8 cellular contexts compared by ENCODE assay signal in the genomic region with DNA sequence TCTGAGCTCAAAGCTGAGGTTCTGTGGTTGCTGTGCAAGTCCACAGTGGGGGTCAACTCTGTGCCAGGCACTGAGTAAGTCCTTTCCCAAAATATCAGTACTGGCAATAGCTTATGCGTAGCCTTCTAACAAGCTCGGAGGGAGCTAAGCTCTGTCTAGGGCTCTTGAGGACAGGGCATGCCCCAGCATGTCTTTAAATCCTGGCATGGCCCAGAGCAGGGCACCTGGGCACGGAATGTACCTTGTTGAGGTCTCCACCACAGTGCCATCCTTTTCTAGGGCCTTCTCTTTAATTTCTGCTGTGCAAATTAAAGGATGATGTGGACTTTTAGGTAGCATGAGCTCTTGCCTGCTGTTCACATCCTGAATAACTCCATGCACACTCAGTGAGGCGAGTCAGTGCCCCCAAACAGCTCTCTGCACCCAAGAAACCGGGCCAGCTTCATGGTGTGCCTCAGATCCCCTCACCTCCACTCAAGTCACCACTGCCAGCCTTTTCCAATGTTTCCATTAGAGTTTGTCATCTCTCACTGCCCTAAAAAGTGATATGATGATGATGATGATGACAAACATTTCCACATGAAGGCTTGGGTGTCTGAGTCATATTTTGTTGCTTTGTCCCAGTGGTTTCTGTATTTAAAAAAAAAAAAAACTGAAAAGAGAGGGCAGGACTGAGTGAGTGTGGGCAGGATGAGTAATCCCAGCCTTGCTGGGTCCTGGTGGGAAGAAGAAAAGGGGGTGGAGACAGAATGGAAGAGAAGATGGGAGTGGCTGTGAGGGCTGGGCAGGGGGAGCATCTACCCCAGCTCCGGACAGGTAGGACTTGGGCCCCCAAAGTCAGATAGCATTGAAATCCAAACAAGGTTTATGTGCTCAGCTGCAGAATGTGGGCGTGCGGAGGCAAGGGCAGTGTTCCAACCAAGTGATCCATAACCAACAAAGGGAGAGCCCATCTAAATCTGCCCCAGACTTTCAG.
DNase-seq lines count a peak whose midpoint lies in the region; ATAC-seq, FAIRE-seq and TF ChIP-seq lines count a peak whose summit lies in the region.

No MANE protein-coding gene starts in this region.

- H3K27me3 ChIP-seq in H1 (replicated peaks in 1 of 4; ENCODE audit: control insufficient read depth in 3 of 4, extremely low read depth in 1 of 4, insufficient read depth in 3 of 4, low read length in 3 of 4) (no peaks in the 10 kb centered on the region), prostate gland (replicated peaks; ENCODE audit: insufficient read depth) (no peaks in the 10 kb centered on the region)

- H3K79me2 ChIP-seq in H1 (ENCODE audit: control insufficient read depth in 1 of 2, insufficient read depth in 2 of 2, low read length in 2 of 2), result no peaks in the 10 kb centered on the region

- no peak overlapping the region for H2BK120ac ChIP-seq in H1 (replicated peaks; ENCODE audit: low read depth, low read length)

- TF ChIP-seq EP300 in H1 (IDR thresholded peaks at IDR 0.05; ENCODE audit: borderline replicate concordance in 1 of 2, low read depth in 2 of 2, low read length in 2 of 2), result no peak

- no peak overlapping the region for H3K27ac ChIP-seq in H1 (ENCODE audit: low read depth, low read length)
- H3K27ac ChIP-seq in prostate gland, result no peak overlapping the region

- no peak overlapping the region for H2BK20ac ChIP-seq in H1 (ENCODE audit: low read length)

- peaks cover 0 to 6% (median 0%) of the 10 kb centered on the region in 4 experiments; a peak in 4 of 7 replicates for H3K4me1 ChIP-seq in H1 (replicated peaks in 1 of 4; ENCODE audit: control insufficient read depth in 3 of 4, insufficient read depth in 4 of 4, low read length in 3 of 4)
- no peaks in the 10 kb centered on the region for H3K4me1 ChIP-seq in prostate gland (replicated peaks)

- no peak overlapping the region for H3K14ac ChIP-seq in H1 (ENCODE audit: insufficient read length)

- H2AK5ac ChIP-seq in H1 (ENCODE audit: low read depth, low read length), result peak overlapping the region; percentile 45; the same call in 1 of the 2 replicates

- WGBS in H1 (ENCODE audit: extremely low coverage in 1 of 2, insufficient coverage in 1 of 2, insufficient read length in 1 of 2, insufficient replicate concordance in 2 of 2, low coverage in 1 of 2, low lambda C conversion rate in 2 of 2, missing lambda C conversion rate in 1 of 2), 2 experiments, result 86% methylated on average over 8 of the region's 8 CpGs; no CpG with 5 or more reads in 1 of the 2 experiments
- WGBS in prostate gland, result 58% methylated on average over 8 of the region's 8 CpGs

- no peaks in the 10 kb centered on the region for H4K20me1 ChIP-seq in H1 (replicated peaks in 1 of 2; ENCODE audit: control insufficient read depth in 1 of 2, insufficient read depth in 2 of 2, low read length in 2 of 2)

- H3K56ac ChIP-seq in H1 (replicated peaks; ENCODE audit: insufficient read length, low read depth, low read length), result no peak overlapping the region

- no peak overlapping the region for H4K5ac ChIP-seq in H1 (ENCODE audit: insufficient read length, low read depth, low read length)

- H3K4me2 ChIP-seq in H1 (ENCODE audit: insufficient read depth in 1 of 2, low read depth in 2 of 2, low read length in 2 of 2), result no peak overlapping the region

- no peak for ATAC-seq in GM21390 (IDR thresholded peaks at IDR 0.05; ENCODE audit: unreplicated experiment)
- no peak for ATAC-seq in sciatic nerve

- peak; percentile 90 for DNase-seq in DMS79 treated with DMSO at 0.1 percent for 48 hours (lab: John Stamatoyannopoulos, UW)
- peak; percentile 69 for DNase-seq in NCI-H345 treated with DMSO at 0.1 percent for 48 hours (lab: John Stamatoyannopoulos, UW; ENCODE audit: unreplicated experiment)
- no peak for DNase-seq in H1 (ENCODE audit: low read depth in 1 of 2, low spot score in 2 of 2)
- peak; percentile 56 for DNase-seq in prostate gland (ENCODE audit: low spot score)
- no peak for DNase-seq in germinal center (ENCODE audit: low spot score)
- no peak for DNase-seq in SKM-1 (lab: John Stamatoyannopoulos, UW; ENCODE audit: unreplicated experiment)
- no peak for DNase-seq in sciatic nerve (ENCODE audit: low spot score)

- no peaks in the 10 kb centered on the region for H3K36me3 ChIP-seq in H1 (ENCODE audit: control insufficient read depth in 2 of 4, insufficient read depth in 4 of 4, low read length in 3 of 4)
- H3K36me3 ChIP-seq in prostate gland, result no peaks in the 10 kb centered on the region

- no peak for TF ChIP-seq CTCF in H1 (IDR thresholded peaks at IDR 0.05; ENCODE audit: control extremely low read depth in 1 of 3, insufficient read depth in 1 of 3, low read depth in 1 of 3, low read length in 3 of 3)
- TF ChIP-seq CTCF in prostate gland (IDR thresholded peaks at IDR 0.05), result no peak

- peak overlapping the region; percentile 70 for H4K91ac ChIP-seq in H1 (replicated peaks; ENCODE audit: insufficient read length, low read length)

- no peak for FAIRE-seq in H1 (lab: Jason Lieb, UNC)

- H3K4me3 ChIP-seq in H1 (ENCODE audit: extremely low read depth in 1 of 4, insufficient read depth in 2 of 4, low read depth in 3 of 4, low read length in 4 of 4) (no peak overlapping the region), prostate gland (no peak overlapping the region)

- H2BK12ac ChIP-seq in H1 (ENCODE audit: low read depth, low read length), result no peak overlapping the region

- H2AFZ ChIP-seq in H1 (ENCODE audit: low read length), result peak overlapping the region; percentile 15; the same call in 1 of the 2 replicates

- no peak overlapping the region for H3K9ac ChIP-seq in H1 (replicated peaks in 1 of 4; ENCODE audit: extremely low read depth in 1 of 4, low read depth in 3 of 4, low read length in 3 of 4)

- no peak overlapping the region for H3K18ac ChIP-seq in H1 (ENCODE audit: extremely low read depth, low read length)

- peak overlapping the region; percentile 70 for H3K4ac ChIP-seq in H1 (replicated peaks; ENCODE audit: insufficient read length, low read depth, low read length)

- CTCF ChIA-PET in H1 (lab: Charles Lee; ENCODE audit: partially characterized antibody), result interaction anchor here (0.7 to 1.6 kb wide), 7 partner anchors 10 to 117 kb away, joined by 3 to 5 read pairs (median 3); no protein-coding TSS in a partner anchor

- no peak overlapping the region for H2BK15ac ChIP-seq in H1 (ENCODE audit: low read length)

- intact Hi-C loops in prostate gland (cut with DNase I), result no loop called here
- intact Hi-C loops in sciatic nerve (cut with DNase I), result no loop called here

- H3K23ac ChIP-seq in H1 (ENCODE audit: insufficient read length), result no peak overlapping the region

- TF ChIP-seq POLR2A in H1 (IDR thresholded peaks at IDR 0.05; ENCODE audit: control extremely low read depth in 1 of 2, low read depth in 2 of 2, low read length in 2 of 2), result no peak
- TF ChIP-seq POLR2A in prostate gland (IDR thresholded peaks at IDR 0.05), result no peak

- H3K23me2 ChIP-seq in H1 (ENCODE audit: low read depth, low read length), result no peaks in the 10 kb centered on the region

- H3K9me3 ChIP-seq in H1 (ENCODE audit: insufficient read depth in 2 of 2, low read depth in 1 of 2, low read length in 1 of 2), result no peaks in the 10 kb centered on the region
- H3K9me3 ChIP-seq in prostate gland, result no peaks in the 10 kb centered on the region

- TF ChIP-seq RAD21 in H1 (IDR thresholded peaks at IDR 0.05 in 1 of 2, conservative IDR thresholded peaks at IDR 0.05 in 1 of 2; ENCODE audit: low read depth in 2 of 2, low read length in 2 of 2), result no peak

- POLR2A ChIA-PET in H1 (lab: Charles Lee; ENCODE audit: partially characterized antibody), result no interaction called here

- peak overlapping the region; percentile 86; the same call in 1 of the 2 replicates for H2BK5ac ChIP-seq in H1 (ENCODE audit: low read depth, low read length)

- H3K79me1 ChIP-seq in H1 (ENCODE audit: low read depth, low read length), result no peaks in the 10 kb centered on the region

- H4K8ac ChIP-seq in H1 (ENCODE audit: extremely low read depth, insufficient read depth, low read length), result no peak overlapping the region

TF ChIP-seq in H1, 55 proteins besides CTCF, POLR2A, EP300 and RAD21:
- no peak for TF ChIP-seq FOSL1 (IDR thresholded peaks at IDR 0.05; ENCODE audit: insufficient read depth, low read depth, low read length)
- no peak for TF ChIP-seq RXRA (IDR thresholded peaks at IDR 0.05; ENCODE audit: insufficient read depth, low read depth, low read length)
- TF ChIP-seq, protein P1, sequence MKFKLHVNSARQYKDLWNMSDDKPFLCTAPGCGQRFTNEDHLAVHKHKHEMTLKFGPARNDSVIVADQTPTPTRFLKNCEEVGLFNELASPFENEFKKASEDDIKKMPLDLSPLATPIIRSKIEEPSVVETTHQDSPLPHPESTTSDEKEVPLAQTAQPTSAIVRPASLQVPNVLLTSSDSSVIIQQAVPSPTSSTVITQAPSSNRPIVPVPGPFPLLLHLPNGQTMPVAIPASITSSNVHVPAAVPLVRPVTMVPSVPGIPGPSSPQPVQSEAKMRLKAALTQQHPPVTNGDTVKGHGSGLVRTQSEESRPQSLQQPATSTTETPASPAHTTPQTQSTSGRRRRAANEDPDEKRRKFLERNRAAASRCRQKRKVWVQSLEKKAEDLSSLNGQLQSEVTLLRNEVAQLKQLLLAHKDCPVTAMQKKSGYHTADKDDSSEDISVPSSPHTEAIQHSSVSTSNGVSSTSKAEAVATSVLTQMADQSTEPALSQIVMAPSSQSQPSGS (IDR thresholded peaks at IDR 0.05; ENCODE audit: low read length), result no peak
- TF ChIP-seq PHF8 (conservative IDR thresholded peaks at IDR 0.05; ENCODE audit: low read depth, low read length), result no peak

Comparison
In these comparisons a context has a peak if more than half of its experiments do, and no peak if none do; other contexts are left out.
1. DNase-seq: peak in DMS79 treated with DMSO at 0.1 percent for 48 hours (single experiment), NCI-H345 treated with DMSO at 0.1 percent for 48 hours (single experiment) and prostate gland (single experiment); none in H1 (0 of 2), germinal center (single experiment), SKM-1 (single experiment) and sciatic nerve (single experiment).